In genomic region chr15:62760506-62760905, GRCh38 we compare ENCODE assay signal across 1 cellular context.
TF ChIP-seq lines count a peak whose summit lies in the region.

No MANE protein-coding gene starts in this region.

TF ChIP-seq in IMR-90, 13 proteins besides CTCF, POLR2A, EP300 and RAD21 (continued from another document):
- no peak for TF ChIP-seq SMC3 (IDR thresholded peaks at IDR 0.05; ENCODE audit: low read depth, low read length)
- TF ChIP-seq MAFK (IDR thresholded peaks at IDR 0.05; ENCODE audit: low read depth, low read length) = no peak
- no peak for TF ChIP-seq ELK1 (IDR thresholded peaks at IDR 0.05; ENCODE audit: borderline replicate concordance, low read depth, low read length)
- TF ChIP-seq MAZ (IDR thresholded peaks at IDR 0.05; ENCODE audit: borderline replicate concordance, low read depth, low read length) = no peak
- TF ChIP-seq CHD1 (IDR thresholded peaks at IDR 0.05; ENCODE audit: low read depth, low read length) = no peak
- no peak for TF ChIP-seq BHLHE40 (IDR thresholded peaks at IDR 0.05; ENCODE audit: low read depth, low read length)
- no peak for TF ChIP-seq RCOR1 (IDR thresholded peaks at IDR 0.05; ENCODE audit: insufficient replicate concordance, low read length)
- no peak for TF ChIP-seq USF2 (IDR thresholded peaks at IDR 0.05; ENCODE audit: low read depth, low read length)
- no peak for TF ChIP-seq FOS (IDR thresholded peaks at IDR 0.05; ENCODE audit: low read depth, low read length)
